ENCODE assay signal across 23 cellular contexts in genomic region chr7:24862461-24862860, GRCh38.
"Had no signal": no experiment of that assay in that cellular context is flagged by ENCODE, and none has a peak within 500 bp of the region (broad histone marks: within the 10 kb centered on the region; RNA-seq: fewer than 3 reads in every experiment).

No MANE protein-coding gene starts in this region.

- H3K4me3 Mint-ChIP-seq: activated CD4-positive, alpha-beta memory T cell treated with anti-CD3 and anti-CD28 coated beads for 36 hours; activated naive CD4-positive, alpha-beta T cell treated with anti-CD3 and anti-CD28 coated beads for 36 hours; activated naive CD8-positive, alpha-beta T cell; WTC11 had no signal

- H3K27me3 ChIP-seq: brain microvascular endothelial cell, cardiac muscle cell had no signal

- H3K27me3 Mint-ChIP-seq: activated CD4-positive, alpha-beta memory T cell treated with anti-CD3 and anti-CD28 coated beads for 36 hours; activated naive CD8-positive, alpha-beta T cell had no signal

- H3K27ac Mint-ChIP-seq: activated CD4-positive, alpha-beta memory T cell treated with anti-CD3 and anti-CD28 coated beads for 36 hours; activated naive CD4-positive, alpha-beta T cell treated with anti-CD3 and anti-CD28 coated beads for 36 hours; activated naive CD8-positive, alpha-beta T cell; WTC11 had no signal

- H3K4me3 ChIP-seq: cardiac muscle cell, K562, SK-N-MC had no signal

- H3K36me3 ChIP-seq: cardiac muscle cell had no signal

- H3K27ac ChIP-seq: brain microvascular endothelial cell, cardiac muscle cell, SK-N-MC had no signal

- DNase-seq: activated CD4-positive, alpha-beta memory T cell treated with anti-CD3 and anti-CD28 coated beads for 36 hours; activated CD4-positive, alpha-beta T cell treated with anti-CD3 and anti-CD28 coated beads for 48 hours; activated CD4-positive, CD25-positive, alpha-beta regulatory T cell treated with anti-CD3 and anti-CD28 coated beads, Interleukin-2, amount 50 U/mL, for 72 hours; activated CD8-positive, alpha-beta memory T cell treated with anti-CD3 and anti-CD28 coated beads, Interleukin-2, amount 50 U/mL, for 4 hours; activated effector memory CD4-positive, alpha-beta T cell treated with anti-CD3 and anti-CD28 coated beads, Interleukin-2, amount 50 U/mL, for 16 hours; activated naive CD4-positive, alpha-beta T cell treated with anti-CD3 and anti-CD28 coated beads for 36 hours; brain microvascular endothelial cell; cerebellar nuclear complex; Kasumi-1; NCI-H1105 treated with DMSO at 0.1 percent for 48 hours; NCI-H146; NCI-H187 treated with DMSO at 0.1 percent for 48 hours; NCI-H2081 treated with DMSO at 0.1 percent for 48 hours; NCI-H446; NCI-H524; NCI-H748 treated with DMSO at 0.1 percent for 48 hours; RPMI8226; T-helper 1 cell had no signal

- H3K9me3 Mint-ChIP-seq: activated CD4-positive, alpha-beta memory T cell treated with anti-CD3 and anti-CD28 coated beads for 36 hours; activated naive CD4-positive, alpha-beta T cell treated with anti-CD3 and anti-CD28 coated beads for 36 hours had no signal
